Comparison of ENCODE assay signal across 11 cellular contexts in genomic region chr1:116540088-116540487, GRCh38.
A peak's percentile ranks its signal among the peaks of the same experiment; 100 is the strongest.
DNase-seq lines count a peak whose midpoint lies in the region; ATAC-seq and FAIRE-seq lines count a peak whose summit lies in the region.
"Had no signal": no experiment of that assay in that cellular context is flagged by ENCODE, and none has a peak within 500 bp of the region (broad histone marks: within the 10 kb centered on the region; RNA-seq: fewer than 3 reads in every experiment).

No MANE protein-coding gene starts in this region.

- H3K9me3 Mint-ChIP-seq in effector memory CD8-positive, alpha-beta T cell, result no peaks in the 10 kb centered on the region

- peak overlapping the region in 1 of 2 donors; percentile 33 for H3K4me3 Mint-ChIP-seq in effector memory CD8-positive, alpha-beta T cell

- DNase-seq in GM18507 (ENCODE audit: extremely low spot score, insufficient read length, low read depth) (no peak), retina (no peak)
- no peak for DNase-seq in effector memory CD8-positive, alpha-beta T cell
- DNase-seq in stimulated activated CD4-positive, alpha-beta T cell treated with anti-CD3 and anti-CD28 coated beads, Interleukin-2, amount 100 ng/mL, for 24 hours, result no peak
- no peak for DNase-seq in NK-92 treated with Interleukin-12 subunit alpha and Interleukin-12 subunit beta, amount 100 ng/mL, for 24 hours (lab: John Stamatoyannopoulos, UW)
- DNase-seq: glutamatergic neuron, psoas muscle, SW 1271 had no signal

- no peaks in the 10 kb centered on the region for H3K27me3 Mint-ChIP-seq in effector memory CD8-positive, alpha-beta T cell

- peak; percentile 57 for ATAC-seq in GM21528 (IDR thresholded peaks at IDR 0.05; ENCODE audit: low FRiP score, unreplicated experiment)
- ATAC-seq in HG03575 (IDR thresholded peaks at IDR 0.05; ENCODE audit: extremely low read depth, insufficient number of reproducible peaks, low FRiP score, unreplicated experiment), result peak; percentile 45
- ATAC-seq in effector memory CD8-positive, alpha-beta T cell (replicated peaks), result peak; percentile 69
- no peak for ATAC-seq in HG02588 (IDR thresholded peaks at IDR 0.05; ENCODE audit: unreplicated experiment)
- ATAC-seq: psoas muscle had no signal

- peaks cover 46 to 56% of the 10 kb centered on the region in 2 donors for H3K4me1 Mint-ChIP-seq in effector memory CD8-positive, alpha-beta T cell (ENCODE audit: low read depth in 2 of 2)

- peak overlapping the region; percentile 59 to 73 for H3K27ac Mint-ChIP-seq in effector memory CD8-positive, alpha-beta T cell

- peak; percentile 78 for FAIRE-seq in GM18507 (lab: Jason Lieb, UNC)

- peaks cover 39% of the 10 kb centered on the region for H3K36me3 Mint-ChIP-seq in effector memory CD8-positive, alpha-beta T cell (ENCODE audit: insufficient read depth)
